ENCODE assay signal across 23 cellular contexts in genomic region chr9:87237337-87237736, GRCh38.
"Had no signal": no experiment of that assay in that cellular context is flagged by ENCODE, and none has a peak within 500 bp of the region (broad histone marks: within the 10 kb centered on the region; RNA-seq: fewer than 3 reads in every experiment).

No MANE protein-coding gene starts in this region.

- H3K27ac Mint-ChIP-seq: dendritic cell treated with granulocyte-macrophage colony-stimulating factor and Interleukin-4, amounts not matched to agents 40 ng/mL and 50 ng/mL, for 4 days; effector memory CD8-positive, alpha-beta T cell; naive B cell; nephron progenitor cell had no signal

- H3K9me3 Mint-ChIP-seq: dendritic cell treated with granulocyte-macrophage colony-stimulating factor and Interleukin-4, amounts not matched to agents 40 ng/mL and 50 ng/mL, for 4 days; effector memory CD8-positive, alpha-beta T cell had no signal

- H3K27me3 ChIP-seq: esophagus squamous epithelium, gastroesophageal sphincter, right atrium auricular region, sigmoid colon, transverse colon had no signal

- ATAC-seq: effector memory CD8-positive, alpha-beta T cell; gastroesophageal sphincter; left colon; left ventricle myocardium superior had no signal

- H3K4me3 ChIP-seq: esophagus squamous epithelium, gastroesophageal sphincter, lung, right atrium auricular region, sigmoid colon, skin epidermis, stomach, thoracic aorta, transverse colon had no signal

- H3K4me1 ChIP-seq: esophagus squamous epithelium, gastroesophageal sphincter, right atrium auricular region, sigmoid colon, stomach, transverse colon had no signal

- H3K9me3 ChIP-seq: esophagus squamous epithelium, gastroesophageal sphincter, right atrium auricular region, sigmoid colon, stomach, thoracic aorta, transverse colon had no signal

- H3K27ac ChIP-seq: epithelial cell of prostate, esophagus squamous epithelium, gastroesophageal sphincter, right atrium auricular region, sigmoid colon, stomach, thoracic aorta, transverse colon had no signal

- H3K36me3 ChIP-seq: esophagus squamous epithelium, gastroesophageal sphincter, right atrium auricular region, sigmoid colon, stomach, thoracic aorta, transverse colon had no signal

- H3K36me3 Mint-ChIP-seq: naive B cell had no signal

- H3K4me3 Mint-ChIP-seq: dendritic cell treated with granulocyte-macrophage colony-stimulating factor and Interleukin-4, amounts not matched to agents 40 ng/mL and 50 ng/mL, for 4 days; effector memory CD8-positive, alpha-beta T cell; naive B cell; nephron progenitor cell had no signal

- H3K4me1 Mint-ChIP-seq: naive B cell had no signal

- DNase-seq: effector memory CD8-positive, alpha-beta T cell; esophagus squamous epithelium; glutamatergic neuron; left colon; left ventricle myocardium superior; mesenchymal stem cell; naive B cell; nephron progenitor cell; posterior cingulate gyrus; sigmoid colon; stimulated activated CD4-positive, alpha-beta T cell treated with anti-CD3 and anti-CD28 coated beads, Interleukin-2, amount 100 ng/mL, for 24 hours; stimulated activated CD4-positive, alpha-beta T cell treated with anti-CD3 and anti-CD28 coated beads, Interleukin-4, amount 100 ng/mL, for 4 hours; stimulated activated naive CD4-positive, alpha-beta T cell; stomach; substantia nigra; transverse colon had no signal
